Comparison of ENCODE assay signal across 18 cellular contexts in the genomic region with DNA sequence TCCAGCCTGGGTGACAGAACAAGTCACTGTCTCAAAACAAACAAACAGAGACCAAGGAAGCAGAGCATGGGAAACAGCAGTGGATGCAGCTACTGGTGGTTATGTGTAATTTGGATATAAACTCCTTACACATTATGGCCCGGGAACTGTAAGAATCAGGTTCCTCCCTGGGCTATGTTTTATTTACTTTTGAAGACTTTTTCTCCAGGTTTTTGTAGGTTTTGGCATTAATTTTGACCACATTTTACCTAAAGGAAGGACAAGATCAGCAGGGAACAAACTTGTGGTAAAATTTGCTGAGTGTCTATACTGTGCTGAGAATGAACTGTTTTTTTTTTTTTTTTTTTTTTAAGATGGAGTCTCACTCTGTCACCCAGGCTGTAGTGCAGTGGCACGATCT. TPM values are rescaled to one million over a fixed set of nuclear protein-coding genes. Genes with fewer than 3 reads are reported as not detected.
DNase-seq lines count a peak whose midpoint lies in the region; TF ChIP-seq lines count a peak whose summit lies in the region.
"Had no signal": no experiment of that assay in that cellular context is flagged by ENCODE, and none has a peak within 500 bp of the region (broad histone marks: within the 10 kb centered on the region; RNA-seq: fewer than 3 reads in every experiment).

No MANE protein-coding gene starts in this region.

- POLR2A ChIA-PET in HEK293T (lab: Yijun Ruan, JAX) = no interaction called here

- CTCF ChIA-PET in HEK293T (lab: Yijun Ruan, JAX) = no interaction called here

- H3K36me3 Mint-ChIP-seq in activated CD4-positive, alpha-beta T cell treated with anti-CD3 and anti-CD28 coated beads, Interleukin-2, amount 10 ng/mL, durations not matched to agents 24 days and 14 days (ENCODE audit: low read depth) = peaks cover 62% of the 10 kb centered on the region
- H3K36me3 Mint-ChIP-seq in activated T-helper 1 cell treated with anti-CD3 and anti-CD28 coated beads, Interleukin-12 subunit alpha, Interleukin-12 subunit beta, Interleukin-2, Interleukin-4 antibody, amounts not matched to agents 30 ng/mL and 10 ng/mL and 1 ng/mL, durations not matched to agents 14 hours and 24 hours and 36 hours (ENCODE audit: low read depth) = peaks cover 39% of the 10 kb centered on the region
- peaks cover 15% of the 10 kb centered on the region for H3K36me3 Mint-ChIP-seq in nephron progenitor cell (ENCODE audit: low read depth)

- in situ Hi-C loops in ACHN (cut with HindIII; ENCODE audit: low pct_ligation_motif_present, low pct_unique_long_range_greater_than_20kb, low sequenced_read_pairs) = no loop called here

- H3K4me1 Mint-ChIP-seq in activated CD4-positive, alpha-beta T cell treated with anti-CD3 and anti-CD28 coated beads, Interleukin-2, amount 10 ng/mL, durations not matched to agents 24 days and 14 days = peaks cover 74% of the 10 kb centered on the region
- H3K4me1 Mint-ChIP-seq in activated T-helper 1 cell treated with anti-CD3 and anti-CD28 coated beads, Interleukin-12 subunit alpha, Interleukin-12 subunit beta, Interleukin-2, Interleukin-4 antibody, amounts not matched to agents 30 ng/mL and 10 ng/mL and 1 ng/mL, durations not matched to agents 14 hours and 24 hours and 36 hours (ENCODE audit: low read depth) = peaks cover 82% of the 10 kb centered on the region
- peaks cover 42% of the 10 kb centered on the region for H3K4me1 Mint-ChIP-seq in nephron progenitor cell

- no peak for TF ChIP-seq CTCF in nephron progenitor cell (IDR thresholded peaks at IDR 0.05)

- DNase-seq in activated CD4-positive, alpha-beta T cell treated with anti-CD3 and anti-CD28 coated beads, Interleukin-2, amount 10 ng/mL, durations not matched to agents 24 days and 14 days = no peak
- no peak for DNase-seq in activated CD4-positive, alpha-beta T cell treated with anti-CD3 and anti-CD28 coated beads, Interleukin-2, amount 50 U/mL, for 48 hours
- DNase-seq in HEK293T (ENCODE audit: extremely low spot score) = no peak
- DNase-seq in activated T-helper 1 cell treated with anti-CD3 and anti-CD28 coated beads, Interleukin-12 subunit alpha, Interleukin-12 subunit beta, Interleukin-2, Interleukin-4 antibody, amounts not matched to agents 30 ng/mL and 10 ng/mL and 1 ng/mL, durations not matched to agents 14 hours and 24 hours and 36 hours (ENCODE audit: low spot score) = no peak
- DNase-seq in nephron progenitor cell = no peak
- DNase-seq in ACHN = no peak
- DNase-seq in GM19238 (ENCODE audit: insufficient read length, low spot score) = no peak
- no peak for DNase-seq in NCI-H446 treated with DMSO at 0.1 percent for 48 hours (lab: John Stamatoyannopoulos, UW)
- DNase-seq: activated CD4-positive, alpha-beta T cell treated with anti-CD3 and anti-CD28 coated beads, Interleukin-2, amount 50 U/mL, for 4 hours; DMS 273 treated with DMSO at 0.1 percent for 48 hours; foreskin melanocyte; kidney; NCI-H2171 treated with DMSO at 0.1 percent for 48 hours; occipital lobe; stimulated activated CD4-positive, alpha-beta T cell treated with anti-CD3 and anti-CD28 coated beads, Interleukin-4, amount 100 ng/mL, for 4 hours; SW 1271; upper lobe of left lung had no signal

- intact Hi-C loops in activated CD4-positive, alpha-beta T cell treated with anti-CD3 and anti-CD28 coated beads, Interleukin-2, amount 10 ng/mL, durations not matched to agents 24 days and 14 days (cut with micrococcal nuclease) = no loop called here
- intact Hi-C loops in activated T-helper 1 cell treated with anti-CD3 and anti-CD28 coated beads, Interleukin-12 subunit alpha, Interleukin-12 subunit beta, Interleukin-2, Interleukin-4 antibody, amounts not matched to agents 30 ng/mL and 10 ng/mL and 1 ng/mL, durations not matched to agents 14 hours and 24 hours and 36 hours (cut with micrococcal nuclease) = no loop called here

- H3K4me3 Mint-ChIP-seq in activated CD4-positive, alpha-beta T cell treated with anti-CD3 and anti-CD28 coated beads, Interleukin-2, amount 10 ng/mL, durations not matched to agents 24 days and 14 days = peak overlapping the region; percentile 26
- no peak overlapping the region for H3K4me3 Mint-ChIP-seq in activated T-helper 1 cell treated with anti-CD3 and anti-CD28 coated beads, Interleukin-12 subunit alpha, Interleukin-12 subunit beta, Interleukin-2, Interleukin-4 antibody, amounts not matched to agents 30 ng/mL and 10 ng/mL and 1 ng/mL, durations not matched to agents 14 hours and 24 hours and 36 hours
- no peak overlapping the region for H3K4me3 Mint-ChIP-seq in nephron progenitor cell

- H3K27ac Mint-ChIP-seq in activated CD4-positive, alpha-beta T cell treated with anti-CD3 and anti-CD28 coated beads, Interleukin-2, amount 10 ng/mL, durations not matched to agents 24 days and 14 days = peak overlapping the region; percentile 64
- peak overlapping the region; percentile 57 for H3K27ac Mint-ChIP-seq in activated T-helper 1 cell treated with anti-CD3 and anti-CD28 coated beads, Interleukin-12 subunit alpha, Interleukin-12 subunit beta, Interleukin-2, Interleukin-4 antibody, amounts not matched to agents 30 ng/mL and 10 ng/mL and 1 ng/mL, durations not matched to agents 14 hours and 24 hours and 36 hours
- H3K27ac Mint-ChIP-seq in nephron progenitor cell = peak overlapping the region; percentile 80

- no peaks in the 10 kb centered on the region for H3K27me3 Mint-ChIP-seq in activated CD4-positive, alpha-beta T cell treated with anti-CD3 and anti-CD28 coated beads, Interleukin-2, amount 10 ng/mL, durations not matched to agents 24 days and 14 days
- H3K27me3 Mint-ChIP-seq in activated T-helper 1 cell treated with anti-CD3 and anti-CD28 coated beads, Interleukin-12 subunit alpha, Interleukin-12 subunit beta, Interleukin-2, Interleukin-4 antibody, amounts not matched to agents 30 ng/mL and 10 ng/mL and 1 ng/mL, durations not matched to agents 14 hours and 24 hours and 36 hours (ENCODE audit: insufficient read depth) = no peaks in the 10 kb centered on the region
- no peaks in the 10 kb centered on the region for H3K27me3 Mint-ChIP-seq in nephron progenitor cell (ENCODE audit: low read depth, poor library complexity)
- H3K27me3 Mint-ChIP-seq: IgD-negative memory B cell had no signal

- H3K9me3 Mint-ChIP-seq in activated CD4-positive, alpha-beta T cell treated with anti-CD3 and anti-CD28 coated beads, Interleukin-2, amount 10 ng/mL, durations not matched to agents 24 days and 14 days = no peaks in the 10 kb centered on the region
- no peaks in the 10 kb centered on the region for H3K9me3 Mint-ChIP-seq in activated T-helper 1 cell treated with anti-CD3 and anti-CD28 coated beads, Interleukin-12 subunit alpha, Interleukin-12 subunit beta, Interleukin-2, Interleukin-4 antibody, amounts not matched to agents 30 ng/mL and 10 ng/mL and 1 ng/mL, durations not matched to agents 14 hours and 24 hours and 36 hours
- H3K9me3 Mint-ChIP-seq in nephron progenitor cell = no peaks in the 10 kb centered on the region
- H3K9me3 Mint-ChIP-seq: IgD-negative memory B cell had no signal

TF ChIP-seq in HEK293T, 16 proteins besides CTCF, POLR2A, EP300 and RAD21:
- TF ChIP-seq ELF4 (IDR thresholded peaks at IDR 0.05) (no peak), ZNF384 (IDR thresholded peaks at IDR 0.05) (peak; percentile 39; the same call in 1 of the 2 replicates), FOXK2 (IDR thresholded peaks at IDR 0.05) (no peak), NFRKB (IDR thresholded peaks at IDR 0.05) (no peak), BHLHE40 (IDR thresholded peaks at IDR 0.05; ENCODE audit: borderline replicate concordance) (no peak), LEF1 (IDR thresholded peaks at IDR 0.05; ENCODE audit: borderline replicate concordance) (no peak), FOXM1 (IDR thresholded peaks at IDR 0.05; ENCODE audit: borderline replicate concordance) (no peak), ARNT (IDR thresholded peaks at IDR 0.05) (no peak)

RNA-seq across cellular contexts. Expression of a gene that starts 8.4 kb away (rescaled TPM):
- 238 and 244 TPM in 2 replicates for total RNA-seq in activated CD4-positive, alpha-beta T cell treated with anti-CD3 and anti-CD28 coated beads, Interleukin-2, amount 10 ng/mL, durations not matched to agents 24 days and 14 days
- 235 and 240 TPM in 2 replicates for total RNA-seq in activated T-helper 1 cell treated with anti-CD3 and anti-CD28 coated beads, Interleukin-12 subunit alpha, Interleukin-12 subunit beta, Interleukin-2, Interleukin-4 antibody, amounts not matched to agents 30 ng/mL and 10 ng/mL and 1 ng/mL, durations not matched to agents 14 hours and 24 hours and 36 hours
